In the genomic region with DNA sequence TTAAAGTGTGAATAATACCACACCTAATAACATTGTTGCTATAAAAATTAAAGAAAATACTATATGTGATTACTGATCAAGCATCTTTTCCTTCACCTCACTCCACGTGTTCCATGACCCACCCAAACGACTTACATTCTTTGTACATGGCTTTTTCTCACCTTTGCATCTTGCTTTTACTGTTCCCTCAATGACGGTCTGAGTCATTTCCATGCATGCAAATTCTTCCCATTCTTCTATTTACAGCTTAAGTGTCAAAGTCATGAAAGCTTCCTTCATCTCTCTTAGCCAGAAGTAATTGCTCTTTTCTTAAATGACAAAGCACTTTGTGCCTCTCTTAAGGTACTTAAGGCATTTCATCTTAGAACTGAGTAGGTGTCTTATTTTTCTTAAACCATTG, we compare ENCODE assay signal across 20 cellular contexts.
A peak's percentile ranks its signal among the peaks of the same experiment; 100 is the strongest.
DNase-seq lines count a peak whose midpoint lies in the region; ATAC-seq and TF ChIP-seq lines count a peak whose summit lies in the region.
"Had no signal": no experiment of that assay in that cellular context is flagged by ENCODE, and none has a peak within 500 bp of the region (broad histone marks: within the 10 kb centered on the region; RNA-seq: fewer than 3 reads in every experiment).

No MANE protein-coding gene starts in this region.

- no peak overlapping the region for H3K23ac ChIP-seq in IMR-90 (ENCODE audit: low read depth, low read length)

- H3K9me1 ChIP-seq in IMR-90 (ENCODE audit: insufficient read depth, low read length), result no peaks in the 10 kb centered on the region

- H3K36me3 ChIP-seq in IMR-90 (ENCODE audit: control insufficient read depth, insufficient read depth, low read length) (no peaks in the 10 kb centered on the region; the same call in 1 of the 2 replicates), left lung (peaks cover 0 to 6% of the 10 kb centered on the region in 2 donors)

- no peak overlapping the region for H4K91ac ChIP-seq in IMR-90 (ENCODE audit: insufficient read depth, low read depth, low read length)

- no peak overlapping the region for H3K56ac ChIP-seq in IMR-90 (ENCODE audit: extremely low read depth, insufficient read depth, low read length)

- H3K18ac ChIP-seq in IMR-90 (ENCODE audit: low read depth, low read length), result no peak overlapping the region; the same call in 1 of the 2 replicates

- TF ChIP-seq CTCF in IMR-90 (conservative IDR thresholded peaks at IDR 0.05; ENCODE audit: low read depth, low read length), result no peak
- no peak for TF ChIP-seq CTCF in left lung (IDR thresholded peaks at IDR 0.05)

- no peaks in the 10 kb centered on the region for H3K27me3 ChIP-seq in IMR-90 (ENCODE audit: control insufficient read depth, insufficient read depth, low read length)
- no peaks in the 10 kb centered on the region for H3K27me3 ChIP-seq in left lung

- H3K4ac ChIP-seq in IMR-90 (ENCODE audit: low read depth, low read length), result no peak overlapping the region

- peak overlapping the region; percentile 5 for H2BK5ac ChIP-seq in IMR-90 (ENCODE audit: low read depth, low read length, poor library complexity, severe bottlenecking)

- peaks cover 3% of the 10 kb centered on the region; the same call in 1 of the 2 replicates for H3K4me1 ChIP-seq in IMR-90 (ENCODE audit: control insufficient read depth, insufficient read depth, low read length)
- H3K4me1 ChIP-seq in left lung, result no peaks in the 10 kb centered on the region

- H4K5ac ChIP-seq in IMR-90 (ENCODE audit: low read depth, low read length), result no peak overlapping the region

- H4K20me1 ChIP-seq in IMR-90 (ENCODE audit: insufficient read depth, low read length), result no peaks in the 10 kb centered on the region

- no peak for TF ChIP-seq RAD21 in IMR-90 (IDR thresholded peaks at IDR 0.05; ENCODE audit: low read length)

- DNase-seq in EH (ENCODE audit: low read depth) (peak; percentile 54), IMR-90 (no peak), astrocyte of the hippocampus (ENCODE audit: low read depth, low spot score) (peak; percentile 32), left lung (no peak), NCI-H2029 treated with DMSO at 0.1 percent for 48 hours (lab: John Stamatoyannopoulos, UW) (no peak)
- DNase-seq: CD4-positive, alpha-beta memory T cell; DMS153; HFFc6; NCI-H1092 treated with DMSO at 0.1 percent for 48 hours; NCI-H146; NCI-H2081; NCI-H446 treated with DMSO at 0.1 percent for 48 hours; NCI-H774; PC-3; RPMI8226; SHP77 treated with DMSO at 0.1 percent for 48 hours had no signal

- in situ Hi-C loops in IMR-90 (cut with MboI; ENCODE audit: low sequenced_read_pairs), result no loop called here

- CTCF ChIA-PET in IMR-90 (lab: Yijun Ruan, JAX), result no interaction called here

- 83% methylated on average over 1 of the region's 3 CpGs; no CpG with 5 or more reads in 1 of the 2 experiments for WGBS in IMR-90 (ENCODE audit: extremely low coverage in 2 of 2, insufficient read length in 1 of 2), 2 experiments

- ATAC-seq in IMR-90 (ENCODE audit: low read depth) (no peak), left lung (peak; percentile 38), HG03039 (IDR thresholded peaks at IDR 0.05; ENCODE audit: unreplicated experiment) (no peak), HG03378 (IDR thresholded peaks at IDR 0.05; ENCODE audit: unreplicated experiment) (no peak), GM21423 (IDR thresholded peaks at IDR 0.05; ENCODE audit: unreplicated experiment) (no peak)
- ATAC-seq: PC-3 had no signal

- no peak overlapping the region for H3K4me3 ChIP-seq in IMR-90 (ENCODE audit: insufficient read depth, low read depth, low read length)
- H3K4me3 ChIP-seq in left lung, result no peak overlapping the region

- no peak for TF ChIP-seq POLR2A in IMR-90 (IDR thresholded peaks at IDR 0.05; ENCODE audit: low read depth, low read length)

- H3K14ac ChIP-seq in IMR-90 (replicated peaks; ENCODE audit: low read depth, low read length), result no peak overlapping the region; the same call in 1 of the 2 replicates

- H2AK9ac ChIP-seq in IMR-90 (replicated peaks; ENCODE audit: low read depth, low read length, poor library complexity), result no peak overlapping the region

- H2AFZ ChIP-seq in IMR-90 (replicated peaks; ENCODE audit: low read length, poor library complexity), result no peak overlapping the region

- peaks cover 17 to 46% of the 10 kb centered on the region in 2 experiments; a peak in 3 of 4 replicates for H3K79me1 ChIP-seq in IMR-90 (ENCODE audit: low read depth in 1 of 2, low read length in 2 of 2)

- H2BK120ac ChIP-seq in IMR-90 (ENCODE audit: low read depth, low read length), result peak overlapping the region; percentile 38; the same call in 1 of the 2 replicates

- BruUV-seq in IMR-90 (replicated peaks; lab: Mats Ljungman, UMichigan), result no TSS peak

- H3K9me3 ChIP-seq in IMR-90 (ENCODE audit: control insufficient read depth, insufficient read depth, low read length) (peaks cover 2% of the 10 kb centered on the region; the same call in 1 of the 2 replicates), left lung (peaks cover 0 to 10% of the 10 kb centered on the region in 2 donors)

- 0 out of 3 replicates have a peak overlapping the region, but pooled peaks have one; percentile 49 for H2BK15ac ChIP-seq in IMR-90 (ENCODE audit: low read depth, low read length)

- POLR2A ChIA-PET in IMR-90 (lab: Charles Lee; ENCODE audit: unreplicated experiment), result interaction anchor here (0.5 kb wide), 1 partner anchor 12 kb away, joined by 3 read pairs; no protein-coding TSS in a partner anchor

- H3K27ac ChIP-seq in IMR-90 (ENCODE audit: insufficient read depth, low read length), result no peak overlapping the region
- no peak overlapping the region for H3K27ac ChIP-seq in left lung
- H3K27ac ChIP-seq: HL-60 had no signal

- no peak overlapping the region for H3K9ac ChIP-seq in IMR-90 (ENCODE audit: low read depth, low read length)

- H4K8ac ChIP-seq in IMR-90 (ENCODE audit: low read depth in 2 of 2, low read length in 2 of 2), result 0 out of 4 replicates have a peak overlapping the region, but pooled peaks have one; percentile 6 to 22

- dilution Hi-C loops in IMR-90 (cut with HindIII; ENCODE audit: low sequenced_read_pairs, unreplicated experiment), result no loop called here

- no peak overlapping the region for H2AK5ac ChIP-seq in IMR-90 (ENCODE audit: low read depth, low read length)

- H3K4me2 ChIP-seq in IMR-90 (ENCODE audit: low read depth, low read length), result no peak overlapping the region

- intact Hi-C loops in IMR-90 (cut with micrococcal nuclease), result no loop called here
- intact Hi-C loops in left lung (cut with DNase I), result no loop called here

- H2BK20ac ChIP-seq in IMR-90 (ENCODE audit: low read depth, low read length), result no peak overlapping the region; the same call in 1 of the 2 replicates

TF ChIP-seq in IMR-90, 13 proteins besides CTCF, POLR2A, EP300 and RAD21:
- TF ChIP-seq CHD1 (IDR thresholded peaks at IDR 0.05; ENCODE audit: low read depth, low read length), result no peak
- TF ChIP-seq, protein P1, sequence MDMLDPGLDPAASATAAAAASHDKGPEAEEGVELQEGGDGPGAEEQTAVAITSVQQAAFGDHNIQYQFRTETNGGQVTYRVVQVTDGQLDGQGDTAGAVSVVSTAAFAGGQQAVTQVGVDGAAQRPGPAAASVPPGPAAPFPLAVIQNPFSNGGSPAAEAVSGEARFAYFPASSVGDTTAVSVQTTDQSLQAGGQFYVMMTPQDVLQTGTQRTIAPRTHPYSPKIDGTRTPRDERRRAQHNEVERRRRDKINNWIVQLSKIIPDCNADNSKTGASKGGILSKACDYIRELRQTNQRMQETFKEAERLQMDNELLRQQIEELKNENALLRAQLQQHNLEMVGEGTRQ (IDR thresholded peaks at IDR 0.05; ENCODE audit: low read depth, low read length), result no peak
- no peak for TF ChIP-seq RFX5 (IDR thresholded peaks at IDR 0.05; ENCODE audit: low read depth, low read length)
- TF ChIP-seq CEBPB (IDR thresholded peaks at IDR 0.05; ENCODE audit: low read depth, low read length), result no peak
- TF ChIP-seq, protein P2, sequence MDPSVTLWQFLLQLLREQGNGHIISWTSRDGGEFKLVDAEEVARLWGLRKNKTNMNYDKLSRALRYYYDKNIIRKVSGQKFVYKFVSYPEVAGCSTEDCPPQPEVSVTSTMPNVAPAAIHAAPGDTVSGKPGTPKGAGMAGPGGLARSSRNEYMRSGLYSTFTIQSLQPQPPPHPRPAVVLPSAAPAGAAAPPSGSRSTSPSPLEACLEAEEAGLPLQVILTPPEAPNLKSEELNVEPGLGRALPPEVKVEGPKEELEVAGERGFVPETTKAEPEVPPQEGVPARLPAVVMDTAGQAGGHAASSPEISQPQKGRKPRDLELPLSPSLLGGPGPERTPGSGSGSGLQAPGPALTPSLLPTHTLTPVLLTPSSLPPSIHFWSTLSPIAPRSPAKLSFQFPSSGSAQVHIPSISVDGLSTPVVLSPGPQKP (IDR thresholded peaks at IDR 0.05; ENCODE audit: borderline replicate concordance, low read depth, low read length), result no peak
- TF ChIP-seq SMC3 (IDR thresholded peaks at IDR 0.05; ENCODE audit: low read depth, low read length), result no peak
- no peak for TF ChIP-seq BHLHE40 (IDR thresholded peaks at IDR 0.05; ENCODE audit: low read depth, low read length)
- TF ChIP-seq MAZ (IDR thresholded peaks at IDR 0.05; ENCODE audit: borderline replicate concordance, low read depth, low read length), result no peak
- TF ChIP-seq NFE2L2 (IDR thresholded peaks at IDR 0.05; ENCODE audit: low read depth, low read length), result no peak
- TF ChIP-seq RCOR1 (IDR thresholded peaks at IDR 0.05; ENCODE audit: insufficient replicate concordance, low read length), result no peak
- TF ChIP-seq MAFK (IDR thresholded peaks at IDR 0.05; ENCODE audit: low read depth, low read length), result no peak
- TF ChIP-seq MXI1 (IDR thresholded peaks at IDR 0.05; ENCODE audit: borderline replicate concordance, low read depth, low read length), result no peak
- no peak for TF ChIP-seq FOS (IDR thresholded peaks at IDR 0.05; ENCODE audit: low read depth, low read length)

Comparison
In these comparisons a context has a peak if more than half of its experiments do, and no peak if none do; other contexts are left out.
1. DNase-seq: peak in EH (single experiment) and astrocyte of the hippocampus (single experiment); none in IMR-90 (single experiment), left lung (0 of 2) and NCI-H2029 treated with DMSO at 0.1 percent for 48 hours (single experiment).